8 cellular contexts compared by ENCODE assay signal in the genomic region with DNA sequence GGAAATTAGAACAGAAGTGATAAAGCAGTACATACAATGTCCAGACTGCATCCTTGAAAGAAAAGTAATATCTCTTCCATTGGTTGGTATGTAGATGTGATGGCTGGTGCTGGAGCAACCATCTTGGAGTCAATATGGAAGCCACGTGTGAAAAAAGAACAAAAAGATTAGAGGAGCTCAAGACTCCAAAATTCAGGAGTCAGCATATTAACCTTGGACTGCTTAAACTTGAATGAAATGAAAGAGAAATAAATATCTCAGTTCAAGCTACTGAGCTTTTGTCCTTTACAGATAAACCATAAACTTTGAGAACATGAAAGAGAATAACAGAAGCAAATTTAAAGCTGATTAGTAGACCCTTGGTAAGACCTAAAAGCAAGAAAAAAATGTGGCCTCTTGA.
"Had no signal": no experiment of that assay in that cellular context is flagged by ENCODE, and none has a peak within 500 bp of the region (broad histone marks: within the 10 kb centered on the region; RNA-seq: fewer than 3 reads in every experiment).

No MANE protein-coding gene starts in this region.

- DNase-seq: H9, HCEC 1CT, KBM-7 had no signal

- H3K4me3 ChIP-seq: GM23338 had no signal

- H3K4me2 ChIP-seq: GM23338, KMS-11 had no signal

- FAIRE-seq: H1, H54, HTR-8/SVneo had no signal

- H2AFZ ChIP-seq: GM23338 had no signal

- H3K27ac ChIP-seq: KMS-11 had no signal

- H3K9ac ChIP-seq: KMS-11 had no signal

- H3K27ac Mint-ChIP-seq: GM23338, H9 had no signal

- ATAC-seq: GM23338 had no signal

- H3K9me3 Mint-ChIP-seq: H9 had no signal

- H3K4me3 Mint-ChIP-seq: GM23338, H9 had no signal
